Comparison of ENCODE assay signal across 21 cellular contexts in the genomic region with DNA sequence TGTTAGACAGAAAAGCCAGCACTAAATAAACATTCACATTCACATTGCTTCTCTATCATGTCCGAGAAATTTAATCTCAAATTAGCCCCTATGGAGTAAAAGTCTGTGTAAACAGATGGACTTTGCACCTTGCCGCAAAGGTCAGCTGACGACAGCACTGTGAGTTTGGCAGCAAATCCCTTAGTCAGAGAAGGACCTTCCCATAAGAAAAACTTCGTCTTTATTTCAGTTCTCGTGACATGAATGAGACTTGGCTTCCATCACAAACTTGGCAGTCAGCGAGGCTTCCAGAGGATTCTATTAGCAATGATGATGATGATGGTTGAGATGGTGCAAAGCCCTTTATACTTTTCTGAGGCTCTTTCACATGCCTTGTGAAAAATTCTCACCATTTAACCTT.
DNase-seq lines count a peak whose midpoint lies in the region; ATAC-seq, FAIRE-seq and TF ChIP-seq lines count a peak whose summit lies in the region.
"Had no signal": no experiment of that assay in that cellular context is flagged by ENCODE, and none has a peak within 500 bp of the region (broad histone marks: within the 10 kb centered on the region; RNA-seq: fewer than 3 reads in every experiment).

No MANE protein-coding gene starts in this region.

- H3K36me3 Mint-ChIP-seq in memory B cell: no peaks in the 10 kb centered on the region
- H3K36me3 Mint-ChIP-seq in stimulated activated naive B cell treated with anti-CD40 and anti-IgM and Interleukin-4, amounts not matched to agents 10 μg/mL and 1 μg/mL and 100 μg/mL, for 72 hours: no peaks in the 10 kb centered on the region
- H3K36me3 Mint-ChIP-seq: brain had no signal

- no peak overlapping the region for H3K18ac ChIP-seq in trophoblast cell (ENCODE audit: low read length)

- no peaks in the 10 kb centered on the region for H3K79me2 ChIP-seq in trophoblast cell (ENCODE audit: control insufficient read depth, insufficient read depth, low read length, poor library complexity)

- DNase-seq in GM12892 (ENCODE audit: insufficient read length): no peak
- peak; percentile 73 for DNase-seq in choroid plexus epithelial cell (ENCODE audit: low read depth)
- DNase-seq in memory B cell (ENCODE audit: low spot score in 2 of 2): no peak
- DNase-seq in trophoblast cell: no peak
- no peak for DNase-seq in stimulated activated naive B cell treated with anti-CD40 and anti-IgM and Interleukin-4, amounts not matched to agents 10 μg/mL and 1 μg/mL and 100 μg/mL, for 72 hours
- no peak for DNase-seq in activated CD4-positive, alpha-beta T cell treated with anti-CD3 and anti-CD28 coated beads for 4 hours
- DNase-seq: activated CD4-positive, alpha-beta T cell treated with anti-CD3 and anti-CD28 coated beads, Interleukin-2, amount 10 ng/mL, durations not matched to agents 7 days and 5 days; heart right ventricle; immature natural killer cell; lower lobe of right lung; NCI-H187 treated with DMSO at 0.1 percent for 48 hours; NCI-H2227 treated with DMSO at 0.1 percent for 48 hours; right cardiac atrium; SJCRH30 had no signal

- no peak for ATAC-seq in memory B cell (ENCODE audit: low read depth)
- no peak for ATAC-seq in stimulated activated naive B cell treated with anti-CD40 and anti-IgM and Interleukin-4, amounts not matched to agents 10 μg/mL and 1 μg/mL and 100 μg/mL, for 72 hours (replicated peaks)
- no peak for ATAC-seq in HG03095 (IDR thresholded peaks at IDR 0.05; ENCODE audit: unreplicated experiment)
- ATAC-seq: heart right ventricle, lower lobe of right lung, right cardiac atrium had no signal

- no peak overlapping the region for H2AK5ac ChIP-seq in trophoblast cell (ENCODE audit: low read length)

- FAIRE-seq in GM12892 (lab: Jason Lieb, UNC): peak; percentile 57
- FAIRE-seq: endometrium, GM18507 had no signal

- no peak overlapping the region for H2BK12ac ChIP-seq in trophoblast cell (ENCODE audit: low read length)

- TF ChIP-seq CTCF in choroid plexus epithelial cell (conservative IDR thresholded peaks at IDR 0.05; ENCODE audit: low read depth, low read length): no peak

- H3K9me3 Mint-ChIP-seq in memory B cell: no peaks in the 10 kb centered on the region
- H3K9me3 Mint-ChIP-seq in stimulated activated naive B cell treated with anti-CD40 and anti-IgM and Interleukin-4, amounts not matched to agents 10 μg/mL and 1 μg/mL and 100 μg/mL, for 72 hours: no peaks in the 10 kb centered on the region
- H3K9me3 Mint-ChIP-seq: activated CD4-positive, alpha-beta T cell treated with anti-CD3 and anti-CD28 coated beads, Interleukin-2, amount 10 ng/mL, durations not matched to agents 7 days and 5 days; activated T-helper 17 cell treated with anti-CD3 and anti-CD28 coated beads, Interleukin-2, amount 50 U/mL, for 72 hours; immature natural killer cell had no signal

- H3K9me3 ChIP-seq in BLaER1 (no peaks in the 10 kb centered on the region), trophoblast cell (ENCODE audit: insufficient read depth, low read depth, low read length) (no peaks in the 10 kb centered on the region)
- H3K9me3 ChIP-seq: heart right ventricle, lower lobe of right lung, SJCRH30 had no signal

- no peaks in the 10 kb centered on the region for H3K27me3 ChIP-seq in BLaER1
- H3K27me3 ChIP-seq in trophoblast cell (ENCODE audit: insufficient read depth, low read length): no peaks in the 10 kb centered on the region
- H3K27me3 ChIP-seq: SJCRH30 had no signal

- peak overlapping the region; percentile 31 for H3K27ac Mint-ChIP-seq in memory B cell
- H3K27ac Mint-ChIP-seq in stimulated activated naive B cell treated with anti-CD40 and anti-IgM and Interleukin-4, amounts not matched to agents 10 μg/mL and 1 μg/mL and 100 μg/mL, for 72 hours: no peak overlapping the region
- H3K27ac Mint-ChIP-seq: activated CD4-positive, alpha-beta T cell treated with anti-CD3 and anti-CD28 coated beads, Interleukin-2, amount 10 ng/mL, durations not matched to agents 7 days and 5 days; brain had no signal

- H3K79me1 ChIP-seq in trophoblast cell (ENCODE audit: low read length): no peaks in the 10 kb centered on the region

- H3K4ac ChIP-seq in trophoblast cell (ENCODE audit: low read depth, low read length): no peak overlapping the region

- no peak overlapping the region for H3K4me3 Mint-ChIP-seq in memory B cell
- H3K4me3 Mint-ChIP-seq in stimulated activated naive B cell treated with anti-CD40 and anti-IgM and Interleukin-4, amounts not matched to agents 10 μg/mL and 1 μg/mL and 100 μg/mL, for 72 hours: no peak overlapping the region
- H3K4me3 Mint-ChIP-seq: activated CD4-positive, alpha-beta T cell treated with anti-CD3 and anti-CD28 coated beads, Interleukin-2, amount 10 ng/mL, durations not matched to agents 7 days and 5 days; brain had no signal

- H3K27me3 Mint-ChIP-seq in memory B cell: no peaks in the 10 kb centered on the region
- H3K27me3 Mint-ChIP-seq in stimulated activated naive B cell treated with anti-CD40 and anti-IgM and Interleukin-4, amounts not matched to agents 10 μg/mL and 1 μg/mL and 100 μg/mL, for 72 hours: no peaks in the 10 kb centered on the region
- H3K27me3 Mint-ChIP-seq: activated T-helper 17 cell treated with anti-CD3 and anti-CD28 coated beads, Interleukin-2, amount 50 U/mL, for 72 hours had no signal

- H3K27ac ChIP-seq in BLaER1 (peak overlapping the region; percentile 76), trophoblast cell (ENCODE audit: low read depth, low read length) (no peak overlapping the region)
- H3K27ac ChIP-seq: heart right ventricle, lower lobe of right lung, PC-9, SJCRH30 had no signal

- no peak overlapping the region for H2BK5ac ChIP-seq in trophoblast cell (ENCODE audit: low read depth, low read length, poor library complexity)

- H3K4me3 ChIP-seq in BLaER1: no peak overlapping the region
- no peak overlapping the region for H3K4me3 ChIP-seq in choroid plexus epithelial cell (ENCODE audit: low read depth, low read length)
- H3K4me3 ChIP-seq in trophoblast cell (ENCODE audit: low read depth, low read length): no peak overlapping the region
- H3K4me3 ChIP-seq: heart right ventricle, lower lobe of right lung, PC-9, SJCRH30 had no signal

- H3K36me3 ChIP-seq in BLaER1 (no peaks in the 10 kb centered on the region), trophoblast cell (ENCODE audit: control insufficient read depth in 1 of 2, insufficient read depth in 2 of 2, low read length in 2 of 2) (no peaks in the 10 kb centered on the region)
- H3K36me3 ChIP-seq: heart right ventricle, lower lobe of right lung, SJCRH30 had no signal

- no peak overlapping the region for H4K8ac ChIP-seq in trophoblast cell (ENCODE audit: low read depth, low read length)

- H3K4me1 Mint-ChIP-seq in memory B cell: peaks cover 15% of the 10 kb centered on the region
- peaks cover 17 to 19% of the 10 kb centered on the region in 2 donors for H3K4me1 Mint-ChIP-seq in stimulated activated naive B cell treated with anti-CD40 and anti-IgM and Interleukin-4, amounts not matched to agents 10 μg/mL and 1 μg/mL and 100 μg/mL, for 72 hours

- H3K9ac ChIP-seq in BLaER1 (0 out of 2 replicates have a peak overlapping the region, but pooled peaks have one; percentile 1), trophoblast cell (ENCODE audit: low read length) (no peak overlapping the region)

- WGBS in trophoblast cell (ENCODE audit: extremely low coverage, insufficient coverage, insufficient read length): no CpG with 5 or more reads among the region's 6 CpGs

- no peak overlapping the region for H2AFZ ChIP-seq in trophoblast cell (ENCODE audit: insufficient read depth, low read length, poor library complexity)
- H2AFZ ChIP-seq: PC-9 had no signal

- H3K4me1 ChIP-seq in BLaER1 (peaks cover 70% of the 10 kb centered on the region), trophoblast cell (ENCODE audit: control insufficient read depth in 1 of 2, insufficient read depth in 2 of 2, low read length in 2 of 2) (no peaks in the 10 kb centered on the region)
- H3K4me1 ChIP-seq: lower lobe of right lung had no signal

- no peak overlapping the region for H4K12ac ChIP-seq in trophoblast cell (ENCODE audit: low read depth, low read length)

- peak overlapping the region; percentile 67 for H3K4me2 ChIP-seq in BLaER1
- no peak overlapping the region for H3K4me2 ChIP-seq in trophoblast cell (ENCODE audit: low read length)
- H3K4me2 ChIP-seq: PC-9 had no signal

- H2BK120ac ChIP-seq in trophoblast cell (ENCODE audit: insufficient read depth, low read length, poor library complexity): no peak overlapping the region

- TF ChIP-seq POLR2A in GM12892 (IDR thresholded peaks at IDR 0.05; ENCODE audit: low read depth, low read length): no peak

- H3K14ac ChIP-seq in trophoblast cell (ENCODE audit: low read length): no peak overlapping the region

- no peaks in the 10 kb centered on the region for H4K20me1 ChIP-seq in BLaER1

- H3K23ac ChIP-seq in trophoblast cell (ENCODE audit: low read length): no peak overlapping the region

- H4K91ac ChIP-seq in trophoblast cell (ENCODE audit: low read depth, low read length): no peak overlapping the region
